In genomic region chr3:118808743-118809142, GRCh38 we compare ENCODE assay signal across 29 cellular contexts.
DNase-seq lines count a peak whose midpoint lies in the region; ATAC-seq and TF ChIP-seq lines count a peak whose summit lies in the region.
"Had no signal": no experiment of that assay in that cellular context is flagged by ENCODE, and none has a peak within 500 bp of the region (broad histone marks: within the 10 kb centered on the region; RNA-seq: fewer than 3 reads in every experiment).

No MANE protein-coding gene starts in this region.

- intact Hi-C loops in esophagus muscularis mucosa (cut with DNase I): no loop called here
- intact Hi-C loops in natural killer cell (cut with micrococcal nuclease): no loop called here

- H3K27me3 ChIP-seq in OCI-LY1 (ENCODE audit: insufficient read depth, low read length) (no peaks in the 10 kb centered on the region), esophagus muscularis mucosa (no peaks in the 10 kb centered on the region)
- H3K27me3 ChIP-seq: gastrocnemius medialis, hepatocyte, neutrophil had no signal

- TF ChIP-seq EP300 in esophagus muscularis mucosa (IDR thresholded peaks at IDR 0.05): no peak

- H3K27ac ChIP-seq in OCI-LY1 (ENCODE audit: low read depth, low read length, poor library complexity, severe bottlenecking) (peak overlapping the region; percentile 49), esophagus muscularis mucosa (replicated peaks in 1 of 4) (no peak overlapping the region)
- H3K27ac ChIP-seq: dorsolateral prefrontal cortex, gastrocnemius medialis, hepatocyte, left ventricle myocardium inferior, neutrophil, prostate gland, WERI-Rb-1 had no signal

- H3F3A ChIP-seq in OCI-LY1 (ENCODE audit: insufficient read depth, low read length): no peaks in the 10 kb centered on the region

- H3K36me3 Mint-ChIP-seq in natural killer cell: no peaks in the 10 kb centered on the region
- H3K36me3 Mint-ChIP-seq: activated naive CD4-positive, alpha-beta T cell treated with anti-CD3 and anti-CD28 coated beads, Interleukin-2, amount 50 U/mL, for 24 hours; stimulated activated memory B cell treated with anti-CD40 and anti-IgM and Interleukin-4, amounts not matched to agents 10 μg/mL and 1 μg/mL and 100 μg/mL, for 72 hours had no signal

- H3K4me1 ChIP-seq in OCI-LY1 (ENCODE audit: insufficient read depth, low read length, severe bottlenecking) (peaks cover 59% of the 10 kb centered on the region), esophagus muscularis mucosa (no peaks in the 10 kb centered on the region)
- H3K4me1 ChIP-seq: gastrocnemius medialis, left ventricle myocardium inferior, prostate gland had no signal

- no peaks in the 10 kb centered on the region for H3K4me1 Mint-ChIP-seq in natural killer cell
- H3K4me1 Mint-ChIP-seq: activated naive CD4-positive, alpha-beta T cell treated with anti-CD3 and anti-CD28 coated beads, Interleukin-2, amount 50 U/mL, for 24 hours; CD8-positive, alpha-beta memory T cell had no signal

- peaks cover 0 to 3% of the 10 kb centered on the region in 2 donors for H3K9me3 Mint-ChIP-seq in natural killer cell
- H3K9me3 Mint-ChIP-seq: stimulated activated memory B cell treated with anti-CD40 and anti-IgM and Interleukin-4, amounts not matched to agents 10 μg/mL and 1 μg/mL and 100 μg/mL, for 72 hours had no signal

- peaks cover 2% of the 10 kb centered on the region; the same call in 1 of the 2 replicates for H4K20me1 ChIP-seq in OCI-LY1 (ENCODE audit: insufficient read depth, low read length)

- no peak for TF ChIP-seq CTCF in GM12864 (IDR thresholded peaks at IDR 0.05; ENCODE audit: low read depth, low read length, missing control alignments)
- no peak for TF ChIP-seq CTCF in OCI-LY1 (IDR thresholded peaks at IDR 0.05; ENCODE audit: low read length)
- no peak for TF ChIP-seq CTCF in esophagus muscularis mucosa (IDR thresholded peaks at IDR 0.05)
- TF ChIP-seq CTCF in natural killer cell (IDR thresholded peaks at IDR 0.05): no peak

- no peak for TF ChIP-seq POLR2A in esophagus muscularis mucosa (IDR thresholded peaks at IDR 0.05; ENCODE audit: low read depth)

- 74% methylated on average over 5 of the region's 5 CpGs for WGBS in esophagus muscularis mucosa

- H3K27me3 Mint-ChIP-seq in natural killer cell (ENCODE audit: low read depth in 2 of 2): peaks cover 2 to 24% of the 10 kb centered on the region in 2 donors

- H3K4me2 ChIP-seq in OCI-LY1 (ENCODE audit: low read length): peak overlapping the region; percentile 79
- H3K4me2 ChIP-seq: hepatocyte had no signal

- H3K4me3 ChIP-seq in GM12864 (ENCODE audit: low read depth, low read length): peak overlapping the region; percentile 47
- peak overlapping the region; percentile 69 for H3K4me3 ChIP-seq in OCI-LY1 (ENCODE audit: low read depth, low read length, poor library complexity, severe bottlenecking)
- H3K4me3 ChIP-seq in esophagus muscularis mucosa: no peak overlapping the region
- H3K4me3 ChIP-seq: dorsolateral prefrontal cortex, gastrocnemius medialis, hepatocyte, left ventricle myocardium inferior, prostate gland had no signal

- H3K9me3 ChIP-seq in OCI-LY1 (ENCODE audit: low read length): no peaks in the 10 kb centered on the region
- no peaks in the 10 kb centered on the region for H3K9me3 ChIP-seq in esophagus muscularis mucosa
- H3K9me3 ChIP-seq: gastrocnemius medialis, neutrophil, prostate gland had no signal

- no peaks in the 10 kb centered on the region; the same call in 1 of the 2 replicates for H3K36me3 ChIP-seq in OCI-LY1 (ENCODE audit: insufficient read depth, low read length)
- no peaks in the 10 kb centered on the region for H3K36me3 ChIP-seq in esophagus muscularis mucosa
- H3K36me3 ChIP-seq: gastrocnemius medialis, left ventricle myocardium inferior, neutrophil, prostate gland, WERI-Rb-1 had no signal

- H2AFZ ChIP-seq in OCI-LY1 (ENCODE audit: low read length): no peak overlapping the region
- H2AFZ ChIP-seq: hepatocyte had no signal

- ATAC-seq in natural killer cell: no peak
- ATAC-seq: gastrocnemius medialis; stimulated activated memory B cell treated with anti-CD40 and anti-IgM and Interleukin-4, amounts not matched to agents 10 μg/mL and 1 μg/mL and 100 μg/mL, for 72 hours had no signal

- H3K9me2 ChIP-seq in OCI-LY1 (ENCODE audit: low read depth, low read length): no peaks in the 10 kb centered on the region

- DNase-seq in GM12864 (ENCODE audit: low read depth) (no peak), esophagus muscularis mucosa (ENCODE audit: extremely low spot score) (peak; percentile 53), renal cortical epithelial cell (ENCODE audit: low read depth) (peak; percentile 45), natural killer cell (no peak), AG20443 (ENCODE audit: low spot score) (no peak)
- no peak for DNase-seq in stimulated activated CD4-positive, alpha-beta T cell treated with anti-CD3 and anti-CD28 coated beads, Interleukin-15, amount 100 ng/mL, for 24 hours
- DNase-seq: ACHN; activated CD4-positive, alpha-beta T cell treated with anti-CD3 and anti-CD28 coated beads for 48 hours; activated CD8-positive, alpha-beta memory T cell treated with anti-CD3 and anti-CD28 coated beads for 24 hours; activated T-cell treated with anti-CD3 and anti-CD28 coated beads for 4 hours; amniotic stem cell; CD8-positive, alpha-beta memory T cell; DMS153; dorsolateral prefrontal cortex; gastrocnemius medialis; left ventricle myocardium inferior; mesenchymal stem cell; NCI-H1092; NCI-H1694 treated with DMSO at 0.1 percent for 48 hours; NCI-H446; NCI-H748 treated with DMSO at 0.1 percent for 48 hours; WERI-Rb-1 had no signal

- H3K9ac ChIP-seq in OCI-LY1 (ENCODE audit: low read length): peak overlapping the region; percentile 53

- H3K4me3 Mint-ChIP-seq in natural killer cell: no peak overlapping the region
- H3K4me3 Mint-ChIP-seq: activated naive CD4-positive, alpha-beta T cell treated with anti-CD3 and anti-CD28 coated beads, Interleukin-2, amount 50 U/mL, for 24 hours; CD8-positive, alpha-beta memory T cell; IgD-negative memory B cell; stimulated activated memory B cell treated with anti-CD40 and anti-IgM and Interleukin-4, amounts not matched to agents 10 μg/mL and 1 μg/mL and 100 μg/mL, for 72 hours had no signal

- H3K27ac Mint-ChIP-seq in natural killer cell: no peak overlapping the region
- H3K27ac Mint-ChIP-seq: activated naive CD4-positive, alpha-beta T cell treated with anti-CD3 and anti-CD28 coated beads, Interleukin-2, amount 50 U/mL, for 24 hours; CD8-positive, alpha-beta memory T cell; IgD-negative memory B cell; stimulated activated memory B cell treated with anti-CD40 and anti-IgM and Interleukin-4, amounts not matched to agents 10 μg/mL and 1 μg/mL and 100 μg/mL, for 72 hours had no signal

- peaks cover 51% of the 10 kb centered on the region for H3K79me2 ChIP-seq in OCI-LY1 (ENCODE audit: insufficient read depth, low read length)
- H3K79me2 ChIP-seq: hepatocyte had no signal

Comparison
In these comparisons a context has a peak if more than half of its experiments do, and no peak if none do; other contexts are left out.
1. DNase-seq: peak in esophagus muscularis mucosa (single experiment) and renal cortical epithelial cell (single experiment); none in GM12864 (single experiment), natural killer cell (single experiment), stimulated activated CD4-positive, alpha-beta T cell treated with anti-CD3 and anti-CD28 coated beads, Interleukin-15, amount 100 ng/mL, for 24 hours (single experiment) and AG20443 (single experiment).
2. H3K4me3 ChIP-seq: peak in GM12864 (single experiment) and OCI-LY1 (single experiment); none in esophagus muscularis mucosa (0 of 4).